Comparison of ENCODE assay signal across 1 cellular context in the genomic region with DNA sequence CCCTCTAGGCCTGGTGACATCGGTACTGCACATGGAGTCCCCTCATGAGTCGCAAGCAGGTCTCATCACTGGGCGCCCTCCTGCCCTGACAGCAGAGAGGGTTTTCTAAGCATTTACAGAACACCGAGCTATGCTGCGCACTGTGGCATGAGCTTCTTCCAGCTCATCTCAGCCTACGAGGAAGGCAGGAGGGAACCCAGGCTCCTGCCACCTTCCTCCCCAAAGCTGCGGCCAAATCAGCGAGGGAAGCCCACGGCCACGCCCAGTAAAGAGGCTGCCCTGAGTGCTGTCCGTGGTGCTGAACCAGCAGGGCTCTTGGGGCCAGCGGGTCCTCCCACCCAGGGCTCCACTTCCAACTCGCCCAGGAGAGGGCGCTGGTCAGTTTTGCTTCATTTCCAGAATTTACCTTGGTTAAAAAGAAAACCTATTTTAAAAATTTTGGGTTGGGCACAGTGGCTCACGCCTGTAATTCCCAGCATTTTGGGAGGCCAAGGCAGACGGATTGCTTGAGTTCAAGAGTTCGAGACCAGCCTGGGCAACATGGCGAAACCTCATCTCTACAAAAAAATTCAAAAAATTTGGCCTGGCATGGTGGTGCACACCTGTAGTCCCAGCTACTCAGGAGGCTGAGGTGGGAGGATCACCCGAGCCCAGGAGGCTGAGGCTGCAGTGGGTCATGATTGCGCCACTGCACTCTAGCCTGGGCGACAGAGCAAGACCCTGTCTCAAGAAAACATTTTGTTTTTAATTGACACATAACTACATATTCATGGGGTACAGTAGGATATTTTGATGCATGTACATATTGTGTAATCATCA.
TF ChIP-seq lines count a peak whose summit lies in the region.

No MANE protein-coding gene starts in this region.

TF ChIP-seq in HCT116, 20 proteins besides CTCF, POLR2A, EP300 and RAD21 (continued from another document):
- TF ChIP-seq EZH2 (IDR thresholded peaks at IDR 0.05) (no peak), JUND (IDR thresholded peaks at IDR 0.05) (no peak), SIN3A (IDR thresholded peaks at IDR 0.05; ENCODE audit: low read depth) (peak; percentile 49; the same call in 1 of the 2 replicates), ZFX (IDR thresholded peaks at IDR 0.05) (no peak), CBX3 (IDR thresholded peaks at IDR 0.05; ENCODE audit: low read depth) (peak; percentile 74)
